In genomic region chr17:59641799-59642484, GRCh38 we compare ENCODE assay signal across 8 cellular contexts. TPM values are rescaled to one million over a fixed set of nuclear protein-coding genes. Genes with fewer than 3 reads are reported as not detected.
A peak's percentile ranks its signal among the peaks of the same experiment; 100 is the strongest.
DNase-seq lines count a peak whose midpoint lies in the region; ATAC-seq and TF ChIP-seq lines count a peak whose summit lies in the region.

No MANE protein-coding gene starts in this region.

- no TSS peak for BruUV-seq in Caco-2 (replicated peaks; lab: Mats Ljungman, UMichigan)

- intact Hi-C loops in Caco-2 (cut with micrococcal nuclease; ENCODE audit: unreplicated experiment) = loop anchor here (1.0 to 10.0 kb wide), 2 partner anchors 23 to 117 kb away; partner anchors contain the start of gene CLTC

- H3K9me3 Mint-ChIP-seq in Caco-2 (ENCODE audit: unreplicated experiment) = no peaks in the 10 kb centered on the region
- no peaks in the 10 kb centered on the region for H3K9me3 Mint-ChIP-seq in activated T-helper 17 cell treated with anti-CD3 and anti-CD28 coated beads, Interleukin-2, amount 50 U/mL, for 72 hours

- no peaks in the 10 kb centered on the region for H3K9me3 ChIP-seq in Caco-2

- no peaks in the 10 kb centered on the region for H3K36me3 ChIP-seq in Caco-2 (ENCODE audit: control insufficient read depth, insufficient read depth, low read length)

- DNase-seq in Caco-2 (no peak), GM03348 (ENCODE audit: low spot score) (no peak), hypothalamus (lab: John Stamatoyannopoulos, UW) (no peak), 8988T (no peak)
- no peak for DNase-seq in stimulated activated naive CD8-positive, alpha-beta T cell treated with anti-CD3 and anti-CD28 coated beads, Interleukin-15, Interleukin-2, amounts not matched to agents 100 U/mL and 50 U/mL, for 24 hours

- peak overlapping the region; percentile 48 for H3K27ac Mint-ChIP-seq in Caco-2 (ENCODE audit: unreplicated experiment)
- peak overlapping the region; percentile 42 for H3K27ac Mint-ChIP-seq in activated T-helper 17 cell treated with anti-CD3 and anti-CD28 coated beads, Interleukin-2, amount 50 U/mL, for 72 hours

- H3K4me3 Mint-ChIP-seq in Caco-2 (ENCODE audit: unreplicated experiment) = no peak overlapping the region
- H3K4me3 Mint-ChIP-seq in activated T-helper 17 cell treated with anti-CD3 and anti-CD28 coated beads, Interleukin-2, amount 50 U/mL, for 72 hours = peak overlapping the region; percentile 50

- CTCF ChIA-PET in Caco-2 (lab: Charles Lee) = interaction anchor here (0.6 to 1.2 kb wide), 4 partner anchors 11 to 324 kb away, joined by 3 to 9 read pairs (median 4); no protein-coding TSS in a partner anchor

- no peak for TF ChIP-seq CTCF in Caco-2 (IDR thresholded peaks at IDR 0.05; ENCODE audit: insufficient read depth in 1 of 2, low read depth in 1 of 2, low read length in 1 of 2, severe bottlenecking in 1 of 2, unreplicated experiment in 1 of 2)

- H3K36me3 Mint-ChIP-seq in Caco-2 (ENCODE audit: insufficient read depth, unreplicated experiment) = peaks cover 36% of the 10 kb centered on the region
- peaks cover 61% of the 10 kb centered on the region for H3K36me3 Mint-ChIP-seq in activated T-helper 17 cell treated with anti-CD3 and anti-CD28 coated beads, Interleukin-2, amount 50 U/mL, for 72 hours (ENCODE audit: low read depth)

- POLR2A ChIA-PET in Caco-2 (lab: Charles Lee) = interaction anchor here (1.0 kb wide), 1 partner anchor 23 kb away, joined by 4 read pairs; the partner anchor contains the start of gene CLTC

- ATAC-seq in GM19467 (IDR thresholded peaks at IDR 0.05; ENCODE audit: unreplicated experiment) (peak; percentile 72), HG03460 (IDR thresholded peaks at IDR 0.05; ENCODE audit: unreplicated experiment) (peak; percentile 93)
- ATAC-seq in activated T-helper 17 cell treated with anti-CD3 and anti-CD28 coated beads, Interleukin-2, amount 50 U/mL, for 72 hours (replicated peaks) = peak; percentile 99
- ATAC-seq in stimulated activated naive CD8-positive, alpha-beta T cell treated with anti-CD3 and anti-CD28 coated beads, Interleukin-15, Interleukin-2, amounts not matched to agents 100 U/mL and 50 U/mL, for 24 hours = peak; percentile 93

- H3K4me1 Mint-ChIP-seq in Caco-2 (ENCODE audit: low read depth, unreplicated experiment) = peaks cover 23% of the 10 kb centered on the region
- peaks cover 33% of the 10 kb centered on the region for H3K4me1 Mint-ChIP-seq in activated T-helper 17 cell treated with anti-CD3 and anti-CD28 coated beads, Interleukin-2, amount 50 U/mL, for 72 hours

- H3K27me3 Mint-ChIP-seq in Caco-2 (ENCODE audit: insufficient read depth, unreplicated experiment) = no peaks in the 10 kb centered on the region
- no peaks in the 10 kb centered on the region for H3K27me3 Mint-ChIP-seq in activated T-helper 17 cell treated with anti-CD3 and anti-CD28 coated beads, Interleukin-2, amount 50 U/mL, for 72 hours

- H3K4me1 ChIP-seq in Caco-2 = peaks cover 8% of the 10 kb centered on the region

- H3K27me3 ChIP-seq in Caco-2 (replicated peaks; ENCODE audit: control insufficient read depth, insufficient read depth, low read length) = no peaks in the 10 kb centered on the region

- H3K4me3 ChIP-seq in Caco-2 (ENCODE audit: low read depth, low read length) = no peak overlapping the region

RNA-seq across cellular contexts. Expression of gene CLTC, which starts 22.2 kb away (rescaled TPM):
- 289 and 302 TPM in 2 replicates for total RNA-seq in Caco-2 (2022)
- 100 to 1,000 TPM; 162 to 200 TPM for total RNA-seq in activated T-helper 17 cell treated with anti-CD3 and anti-CD28 coated beads, Interleukin-2, amount 50 U/mL, for 72 hours
